In the genomic region with DNA sequence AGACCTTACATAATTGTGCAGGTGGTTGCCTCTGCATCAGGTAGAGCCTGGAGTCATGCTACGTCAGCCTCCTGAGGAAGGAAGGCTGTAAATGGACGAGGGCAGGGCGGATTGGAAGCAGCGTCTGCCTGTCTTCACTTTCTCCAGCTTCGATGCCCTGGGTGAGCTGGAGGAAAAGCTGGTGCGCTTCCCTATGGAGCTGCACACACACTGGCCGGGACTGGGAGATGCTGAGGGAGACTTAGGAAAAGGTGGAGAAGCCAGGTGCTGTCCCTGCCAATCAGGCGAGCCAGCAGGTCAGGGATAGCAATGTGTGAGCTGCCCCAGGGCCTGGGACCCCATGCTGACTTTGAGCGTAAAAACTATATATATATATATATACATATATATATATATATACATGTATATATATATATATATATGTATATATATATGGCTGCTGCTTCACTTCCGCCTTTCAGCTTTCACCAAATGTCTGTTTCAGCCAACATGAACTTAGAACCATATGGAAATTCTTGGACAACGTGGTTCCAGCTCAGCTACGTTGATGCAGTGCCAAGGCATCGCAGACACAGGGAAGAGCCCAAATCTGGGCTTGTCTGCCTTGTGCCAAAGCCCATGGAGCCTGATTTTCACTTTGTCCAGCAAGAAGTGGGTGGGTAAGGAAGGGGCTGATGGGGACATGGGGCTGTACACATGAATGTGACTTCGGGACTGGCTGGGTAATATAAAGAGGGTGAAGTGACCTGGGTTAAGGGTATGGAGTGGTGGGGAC, we compare ENCODE assay signal across 28 cellular contexts.
"Had no signal": no experiment of that assay in that cellular context is flagged by ENCODE, and none has a peak within 500 bp of the region (broad histone marks: within the 10 kb centered on the region; RNA-seq: fewer than 3 reads in every experiment).

No MANE protein-coding gene starts in this region.

- H3K9me3 Mint-ChIP-seq: activated T-helper 2 cell treated with anti-CD3 and anti-CD28 coated beads, Interferon-gamma antibody, Interleukin-2, Interleukin-4, amounts not matched to agents 10 μg/mL and 5 μg/mL and 100 μg/mL, durations not matched to agents 14 hours and 24 hours and 36 hours; effector memory CD8-positive, alpha-beta T cell; naive B cell; stimulated activated naive B cell treated with anti-CD40 and anti-IgM and Interleukin-4, amounts not matched to agents 10 μg/mL and 1 μg/mL and 100 μg/mL, for 72 hours; WTC11 had no signal

- H3K9me3 ChIP-seq: gastrocnemius medialis, left lung, ovary, suprapubic skin, tibial artery had no signal

- H3K4me3 Mint-ChIP-seq: activated CD4-positive, alpha-beta T cell treated with anti-CD3 and anti-CD28 coated beads for 36 hours; activated CD8-positive, alpha-beta memory T cell treated with anti-CD3 and anti-CD28 coated beads, Interleukin-2, amount 10 ng/mL, durations not matched to agents 7 days and 5 days; activated CD8-positive, alpha-beta T cell treated with anti-CD3 and anti-CD28 coated beads, Interleukin-2, amount 10 ng/mL, durations not matched to agents 7 days and 5 days; activated naive CD8-positive, alpha-beta T cell; effector memory CD8-positive, alpha-beta T cell; nephron progenitor cell; stimulated activated naive B cell treated with anti-CD40 and anti-IgM and Interleukin-4, amounts not matched to agents 10 μg/mL and 1 μg/mL and 100 μg/mL, for 72 hours; T-helper 17 cell; WTC11 had no signal

- H3K36me3 Mint-ChIP-seq: activated CD8-positive, alpha-beta memory T cell treated with anti-CD3 and anti-CD28 coated beads, Interleukin-2, amount 10 ng/mL, durations not matched to agents 7 days and 5 days; activated naive CD8-positive, alpha-beta T cell; naive B cell; stimulated activated naive B cell treated with anti-CD40 and anti-IgM and Interleukin-4, amounts not matched to agents 10 μg/mL and 1 μg/mL and 100 μg/mL, for 72 hours; WTC11 had no signal

- H3K4me1 Mint-ChIP-seq: naive B cell had no signal

- ATAC-seq: activated CD4-positive, alpha-beta T cell treated with anti-CD3 and anti-CD28 coated beads for 36 hours; activated CD8-positive, alpha-beta memory T cell treated with anti-CD3 and anti-CD28 coated beads, Interleukin-2, amount 10 ng/mL, durations not matched to agents 7 days and 5 days; activated CD8-positive, alpha-beta T cell treated with anti-CD3 and anti-CD28 coated beads, Interleukin-2, amount 10 ng/mL, durations not matched to agents 7 days and 5 days; effector memory CD8-positive, alpha-beta T cell; gastrocnemius medialis; left lung; stimulated activated naive B cell treated with anti-CD40 and anti-IgM and Interleukin-4, amounts not matched to agents 10 μg/mL and 1 μg/mL and 100 μg/mL, for 72 hours; T-helper 17 cell; WTC11 had no signal

- DNase-seq: activated CD4-positive, alpha-beta T cell treated with anti-CD3 and anti-CD28 coated beads for 36 hours; activated CD8-positive, alpha-beta memory T cell treated with anti-CD3 and anti-CD28 coated beads, Interleukin-2, amount 10 ng/mL, durations not matched to agents 7 days and 5 days; activated CD8-positive, alpha-beta T cell treated with anti-CD3 and anti-CD28 coated beads, Interleukin-2, amount 10 ng/mL, durations not matched to agents 7 days and 5 days; activated naive CD4-positive, alpha-beta T cell treated with Interleukin-2 at 50 U/mL for 16 hours; activated T-cell treated with anti-CD3 and anti-CD28 coated beads, Interleukin-2, amount 50 U/mL, for 48 hours; cerebellar nuclear complex; effector memory CD8-positive, alpha-beta T cell; erythroblast; gastrocnemius medialis; glutamatergic neuron; left lung; naive B cell; nephron progenitor cell; ovary; retina; stimulated activated CD4-positive, alpha-beta T cell treated with anti-CD3 and anti-CD28 coated beads, Interleukin-2, amount 100 ng/mL, for 24 hours; stimulated activated naive B cell treated with anti-CD40 and anti-IgM and Interleukin-4, amounts not matched to agents 10 μg/mL and 1 μg/mL and 100 μg/mL, for 72 hours; T-helper 17 cell; tibial artery had no signal

- H3K4me1 ChIP-seq: gastrocnemius medialis, left lung had no signal

- H3K27ac ChIP-seq: coronary artery, dorsolateral prefrontal cortex, gastrocnemius medialis, left lung, ovary, suprapubic skin, tibial artery had no signal

- H3K4me3 ChIP-seq: coronary artery, dorsolateral prefrontal cortex, gastrocnemius medialis, left lung, lung, ovary, smooth muscle cell, suprapubic skin, tibial artery had no signal

- H3K27me3 Mint-ChIP-seq: activated CD4-positive, alpha-beta T cell treated with anti-CD3 and anti-CD28 coated beads for 36 hours had no signal

- H3K27ac Mint-ChIP-seq: activated CD4-positive, alpha-beta T cell treated with anti-CD3 and anti-CD28 coated beads for 36 hours; activated CD8-positive, alpha-beta memory T cell treated with anti-CD3 and anti-CD28 coated beads, Interleukin-2, amount 10 ng/mL, durations not matched to agents 7 days and 5 days; activated CD8-positive, alpha-beta T cell treated with anti-CD3 and anti-CD28 coated beads, Interleukin-2, amount 10 ng/mL, durations not matched to agents 7 days and 5 days; activated naive CD8-positive, alpha-beta T cell; activated T-helper 2 cell treated with anti-CD3 and anti-CD28 coated beads, Interferon-gamma antibody, Interleukin-2, Interleukin-4, amounts not matched to agents 10 μg/mL and 5 μg/mL and 100 μg/mL, durations not matched to agents 14 hours and 24 hours and 36 hours; effector memory CD8-positive, alpha-beta T cell; nephron progenitor cell; progenitor cell of endocrine pancreas; stimulated activated naive B cell treated with anti-CD40 and anti-IgM and Interleukin-4, amounts not matched to agents 10 μg/mL and 1 μg/mL and 100 μg/mL, for 72 hours; T-helper 17 cell; WTC11 had no signal

- H3K27me3 ChIP-seq: ovary, suprapubic skin, tibial artery had no signal

- H3K36me3 ChIP-seq: gastrocnemius medialis, left lung, ovary, suprapubic skin, tibial artery had no signal
